ENCODE assay signal across 12 cellular contexts in genomic region chr2:152594792-152595191, GRCh38.
A peak's percentile ranks its signal among the peaks of the same experiment; 100 is the strongest.
DNase-seq lines count a peak whose midpoint lies in the region; ATAC-seq and TF ChIP-seq lines count a peak whose summit lies in the region.
"Had no signal": no experiment of that assay in that cellular context is flagged by ENCODE, and none has a peak within 500 bp of the region (broad histone marks: within the 10 kb centered on the region; RNA-seq: fewer than 3 reads in every experiment).

No MANE protein-coding gene starts in this region.

- no peak overlapping the region for H3K4me3 Mint-ChIP-seq in stimulated activated naive CD8-positive, alpha-beta T cell treated with anti-CD3 and anti-CD28 coated beads, Interleukin-15, amount 100 ng/mL, for 72 hours
- H3K4me3 Mint-ChIP-seq: activated CD4-positive, alpha-beta T cell treated with anti-CD3 and anti-CD28 coated beads, Interleukin-2, amount 10 ng/mL, durations not matched to agents 24 days and 14 days had no signal

- peak overlapping the region; percentile 94 for H3K27ac ChIP-seq in psoas muscle

- H3K4me1 ChIP-seq in adipocyte (ENCODE audit: control insufficient read depth, insufficient read depth, low read length) (peaks cover 21% of the 10 kb centered on the region), psoas muscle (peaks cover 24% of the 10 kb centered on the region)

- TF ChIP-seq CTCF in psoas muscle (IDR thresholded peaks at IDR 0.05), result no peak

- H3K27me3 Mint-ChIP-seq in stimulated activated naive CD8-positive, alpha-beta T cell treated with anti-CD3 and anti-CD28 coated beads, Interleukin-15, amount 100 ng/mL, for 72 hours, result no peaks in the 10 kb centered on the region
- H3K27me3 Mint-ChIP-seq: activated CD4-positive, alpha-beta T cell treated with anti-CD3 and anti-CD28 coated beads, Interleukin-2, amount 10 ng/mL, durations not matched to agents 24 days and 14 days had no signal

- H3K36me3 ChIP-seq in adipocyte (ENCODE audit: control insufficient read depth, insufficient read depth, low read length, severe bottlenecking), result no peaks in the 10 kb centered on the region
- H3K36me3 ChIP-seq in psoas muscle (ENCODE audit: insufficient read depth in 1 of 2, low read depth in 1 of 2), result peaks cover 0 to 6% of the 10 kb centered on the region in 2 donors

- H3K4me3 ChIP-seq in adipocyte (ENCODE audit: low read length) (peak overlapping the region; percentile 30), psoas muscle (no peak overlapping the region)

- no peak overlapping the region for H3K9ac ChIP-seq in adipocyte (ENCODE audit: low read length)

- H3K27me3 ChIP-seq in adipocyte (replicated peaks; ENCODE audit: control insufficient read depth, insufficient read depth, low read length), result no peaks in the 10 kb centered on the region
- no peaks in the 10 kb centered on the region for H3K27me3 ChIP-seq in psoas muscle (ENCODE audit: insufficient read depth in 3 of 3, low read length in 2 of 3)

- WGBS in psoas muscle, 3 donors, result 13 to 22% (median 21%) methylated on average over 3 of the region's 3 CpGs

- intact Hi-C loops in psoas muscle (cut with DNase I), result no loop called here

- peak; percentile 37 for DNase-seq in AG08396 (ENCODE audit: low spot score)
- no peak for DNase-seq in adipocyte (ENCODE audit: low read depth)
- peak; percentile 95 for DNase-seq in fibroblast of peridontal ligament (ENCODE audit: extremely low read depth)
- peak; percentile 75 to 81 for DNase-seq in psoas muscle
- DNase-seq in stimulated activated naive CD8-positive, alpha-beta T cell treated with anti-CD3 and anti-CD28 coated beads, Interleukin-15, amount 100 ng/mL, for 72 hours, result no peak
- DNase-seq in dermis blood vessel endothelial cell, result no peak
- DNase-seq in SIG-M5 treated with dmso at 0.1 percent for 504 hours (lab: John Stamatoyannopoulos, UW; ENCODE audit: unreplicated experiment), result no peak
- DNase-seq: DND-41, NCI-H2029 had no signal

- no peaks in the 10 kb centered on the region for H3K9me3 Mint-ChIP-seq in stimulated activated naive CD8-positive, alpha-beta T cell treated with anti-CD3 and anti-CD28 coated beads, Interleukin-15, amount 100 ng/mL, for 72 hours
- H3K9me3 Mint-ChIP-seq: activated CD4-positive, alpha-beta T cell treated with anti-CD3 and anti-CD28 coated beads, Interleukin-2, amount 10 ng/mL, durations not matched to agents 24 days and 14 days; activated T-helper 2 cell treated with anti-CD3 and anti-CD28 coated beads, Interferon-gamma antibody, Interleukin-2, Interleukin-4, amounts not matched to agents 10 μg/mL and 5 μg/mL and 100 μg/mL, durations not matched to agents 14 hours and 24 hours and 36 hours had no signal

- no peak overlapping the region for H3K27ac Mint-ChIP-seq in stimulated activated naive CD8-positive, alpha-beta T cell treated with anti-CD3 and anti-CD28 coated beads, Interleukin-15, amount 100 ng/mL, for 72 hours
- H3K27ac Mint-ChIP-seq: activated CD4-positive, alpha-beta T cell treated with anti-CD3 and anti-CD28 coated beads, Interleukin-2, amount 10 ng/mL, durations not matched to agents 24 days and 14 days had no signal

- peaks cover 11% of the 10 kb centered on the region for H3K4me1 Mint-ChIP-seq in stimulated activated naive CD8-positive, alpha-beta T cell treated with anti-CD3 and anti-CD28 coated beads, Interleukin-15, amount 100 ng/mL, for 72 hours

- ATAC-seq in psoas muscle (peak; percentile 93 to 96 (median 95)), GM21825 (IDR thresholded peaks at IDR 0.05; ENCODE audit: unreplicated experiment) (no peak)
- no peak for ATAC-seq in stimulated activated naive CD8-positive, alpha-beta T cell treated with anti-CD3 and anti-CD28 coated beads, Interleukin-15, amount 100 ng/mL, for 72 hours

- H3K9me3 ChIP-seq in adipocyte (ENCODE audit: control insufficient read depth, low read length) (no peaks in the 10 kb centered on the region), psoas muscle (no peaks in the 10 kb centered on the region)

Comparison
In these comparisons a context has a peak if more than half of its experiments do, and no peak if none do; other contexts are left out.
1. DNase-seq: peak in AG08396 (single experiment), fibroblast of peridontal ligament (single experiment) and psoas muscle (2 of 2); none in adipocyte (single experiment), stimulated activated naive CD8-positive, alpha-beta T cell treated with anti-CD3 and anti-CD28 coated beads, Interleukin-15, amount 100 ng/mL, for 72 hours (0 of 2), dermis blood vessel endothelial cell (single experiment) and SIG-M5 treated with dmso at 0.1 percent for 504 hours (single experiment).
2. ATAC-seq: peak in psoas muscle (4 of 4); none in stimulated activated naive CD8-positive, alpha-beta T cell treated with anti-CD3 and anti-CD28 coated beads, Interleukin-15, amount 100 ng/mL, for 72 hours (single experiment) and GM21825 (single experiment).